In genomic region chr6:110408891-110409290, GRCh38 we compare ENCODE assay signal across 1 cellular context.
TF ChIP-seq lines count a peak whose summit lies in the region.

No MANE protein-coding gene starts in this region.

TF ChIP-seq in K562, 482 proteins besides CTCF, POLR2A, EP300 and RAD21:
- TF ChIP-seq ZNF253 (CRISPR knock-in tag; conservative IDR thresholded peaks at IDR 0.05) = no peak
- no peak for TF ChIP-seq SMAD1 (IDR thresholded peaks at IDR 0.05; ENCODE audit: low read depth, low read length, partially characterized antibody)
- no peak for TF ChIP-seq PHTF2 (CRISPR knock-in tag; IDR thresholded peaks at IDR 0.05)
- TF ChIP-seq, protein P1, sequence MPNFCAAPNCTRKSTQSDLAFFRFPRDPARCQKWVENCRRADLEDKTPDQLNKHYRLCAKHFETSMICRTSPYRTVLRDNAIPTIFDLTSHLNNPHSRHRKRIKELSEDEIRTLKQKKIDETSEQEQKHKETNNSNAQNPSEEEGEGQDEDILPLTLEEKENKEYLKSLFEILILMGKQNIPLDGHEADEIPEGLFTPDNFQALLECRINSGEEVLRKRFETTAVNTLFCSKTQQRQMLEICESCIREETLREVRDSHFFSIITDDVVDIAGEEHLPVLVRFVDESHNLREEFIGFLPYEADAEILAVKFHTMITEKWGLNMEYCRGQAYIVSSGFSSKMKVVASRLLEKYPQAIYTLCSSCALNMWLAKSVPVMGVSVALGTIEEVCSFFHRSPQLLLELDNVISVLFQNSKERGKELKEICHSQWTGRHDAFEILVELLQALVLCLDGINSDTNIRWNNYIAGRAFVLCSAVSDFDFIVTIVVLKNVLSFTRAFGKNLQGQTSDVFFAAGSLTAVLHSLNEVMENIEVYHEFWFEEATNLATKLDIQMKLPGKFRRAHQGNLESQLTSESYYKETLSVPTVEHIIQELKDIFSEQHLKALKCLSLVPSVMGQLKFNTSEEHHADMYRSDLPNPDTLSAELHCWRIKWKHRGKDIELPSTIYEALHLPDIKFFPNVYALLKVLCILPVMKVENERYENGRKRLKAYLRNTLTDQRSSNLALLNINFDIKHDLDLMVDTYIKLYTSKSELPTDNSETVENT (CRISPR knock-in tag; IDR thresholded peaks at IDR 0.05) = no peak
- TF ChIP-seq EGR1 (conservative IDR thresholded peaks at IDR 0.05) = no peak
- no peak for TF ChIP-seq CEBPG (CRISPR knock-in tag; IDR thresholded peaks at IDR 0.05)
- no peak for TF ChIP-seq CEBPG (tag; conservative IDR thresholded peaks at IDR 0.05 in 1 of 2, IDR thresholded peaks at IDR 0.05 in 1 of 2)
- no peak for TF ChIP-seq DMBX1 (CRISPR knock-in tag; IDR thresholded peaks at IDR 0.05; ENCODE audit: borderline replicate concordance)
- no peak for TF ChIP-seq BDP1 (IDR thresholded peaks at IDR 0.05; ENCODE audit: insufficient read depth, insufficient read length)
- no peak for TF ChIP-seq CBX5 (IDR thresholded peaks at IDR 0.05; ENCODE audit: borderline replicate concordance, low read depth)
- TF ChIP-seq CREB1 (IDR thresholded peaks at IDR 0.05) = no peak
- TF ChIP-seq CREB1 (CRISPR knock-in tag; IDR thresholded peaks at IDR 0.05) = no peak
- TF ChIP-seq ZNF408 (CRISPR knock-in tag; IDR thresholded peaks at IDR 0.05; ENCODE audit: low read depth) = no peak
- TF ChIP-seq MAFG (tag; conservative IDR thresholded peaks at IDR 0.05) = no peak
- TF ChIP-seq U2AF1 (optimal IDR thresholded peaks at IDR 0.05; ENCODE audit: low read depth, low read length) = no peak
- TF ChIP-seq CCAR2 (IDR thresholded peaks at IDR 0.05; ENCODE audit: low read depth, low read length) = no peak
- no peak for TF ChIP-seq ZHX1 (conservative IDR thresholded peaks at IDR 0.05; ENCODE audit: low read length)
- no peak for TF ChIP-seq SMAD2 (IDR thresholded peaks at IDR 0.05; ENCODE audit: low read depth, low read length)
- TF ChIP-seq, protein P2, sequence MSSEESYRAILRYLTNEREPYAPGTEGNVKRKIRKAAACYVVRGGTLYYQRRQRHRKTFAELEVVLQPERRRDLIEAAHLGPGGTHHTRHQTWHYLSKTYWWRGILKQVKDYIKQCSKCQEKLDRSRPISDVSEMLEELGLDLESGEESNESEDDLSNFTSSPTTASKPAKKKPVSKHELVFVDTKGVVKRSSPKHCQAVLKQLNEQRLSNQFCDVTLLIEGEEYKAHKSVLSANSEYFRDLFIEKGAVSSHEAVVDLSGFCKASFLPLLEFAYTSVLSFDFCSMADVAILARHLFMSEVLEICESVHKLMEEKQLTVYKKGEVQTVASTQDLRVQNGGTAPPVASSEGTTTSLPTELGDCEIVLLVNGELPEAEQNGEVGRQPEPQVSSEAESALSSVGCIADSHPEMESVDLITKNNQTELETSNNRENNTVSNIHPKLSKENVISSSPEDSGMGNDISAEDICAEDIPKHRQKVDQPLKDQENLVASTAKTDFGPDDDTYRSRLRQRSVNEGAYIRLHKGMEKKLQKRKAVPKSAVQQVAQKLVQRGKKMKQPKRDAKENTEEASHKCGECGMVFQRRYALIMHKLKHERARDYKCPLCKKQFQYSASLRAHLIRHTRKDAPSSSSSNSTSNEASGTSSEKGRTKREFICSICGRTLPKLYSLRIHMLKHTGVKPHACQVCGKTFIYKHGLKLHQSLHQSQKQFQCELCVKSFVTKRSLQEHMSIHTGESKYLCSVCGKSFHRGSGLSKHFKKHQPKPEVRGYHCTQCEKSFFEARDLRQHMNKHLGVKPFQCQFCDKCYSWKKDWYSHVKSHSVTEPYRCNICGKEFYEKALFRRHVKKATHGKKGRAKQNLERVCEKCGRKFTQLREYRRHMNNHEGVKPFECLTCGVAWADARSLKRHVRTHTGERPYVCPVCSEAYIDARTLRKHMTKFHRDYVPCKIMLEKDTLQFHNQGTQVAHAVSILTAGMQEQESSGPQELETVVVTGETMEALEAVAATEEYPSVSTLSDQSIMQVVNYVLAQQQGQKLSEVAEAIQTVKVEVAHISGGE (CRISPR knock-in tag; IDR thresholded peaks at IDR 0.05) = no peak
- no peak for TF ChIP-seq JUND (IDR thresholded peaks at IDR 0.05; ENCODE audit: borderline replicate concordance, low read depth, low read length)
- no peak for TF ChIP-seq JUND (tag; IDR thresholded peaks at IDR 0.05; ENCODE audit: borderline replicate concordance, low read depth, low read length)
- no peak for TF ChIP-seq MAFF (IDR thresholded peaks at IDR 0.05; ENCODE audit: low read length)
